ENCODE assay signal across 16 cellular contexts in genomic region chr5:135396459-135397055, GRCh38. TPM values are rescaled to one million over a fixed set of nuclear protein-coding genes. Genes with fewer than 3 reads are reported as not detected.
A peak's percentile ranks its signal among the peaks of the same experiment; 100 is the strongest.
DNase-seq lines count a peak whose midpoint lies in the region; ATAC-seq and TF ChIP-seq lines count a peak whose summit lies in the region.
"Had no signal": no experiment of that assay in that cellular context is flagged by ENCODE, and none has a peak within 500 bp of the region (broad histone marks: within the 10 kb centered on the region; RNA-seq: fewer than 3 reads in every experiment).

No MANE protein-coding gene starts in this region.

- H3K27me3 Mint-ChIP-seq in CD4-positive, alpha-beta T cell, result no peaks in the 10 kb centered on the region
- no peaks in the 10 kb centered on the region for H3K27me3 Mint-ChIP-seq in dendritic cell treated with granulocyte-macrophage colony-stimulating factor and Interleukin-4, amounts not matched to agents 40 ng/mL and 50 ng/mL, for 4 days
- H3K27me3 Mint-ChIP-seq in nephron progenitor cell (ENCODE audit: low read depth, poor library complexity), result peaks cover 20% of the 10 kb centered on the region
- H3K27me3 Mint-ChIP-seq: memory B cell had no signal

- H3K79me2 ChIP-seq in Karpas-422 (ENCODE audit: low read length), result peaks cover 72% of the 10 kb centered on the region

- no peaks in the 10 kb centered on the region for H3K9me3 Mint-ChIP-seq in CD4-positive, alpha-beta T cell
- no peaks in the 10 kb centered on the region for H3K9me3 Mint-ChIP-seq in dendritic cell treated with granulocyte-macrophage colony-stimulating factor and Interleukin-4, amounts not matched to agents 40 ng/mL and 50 ng/mL, for 4 days
- H3K9me3 Mint-ChIP-seq in nephron progenitor cell, result no peaks in the 10 kb centered on the region
- H3K9me3 Mint-ChIP-seq: memory B cell had no signal

- H3K9ac ChIP-seq in Karpas-422 (ENCODE audit: low read length), result peak overlapping the region; percentile 94; the same call in 1 of the 2 replicates

- H3K4me3 ChIP-seq in Karpas-422 (ENCODE audit: low read length) (peak overlapping the region; percentile 92; the same call in 1 of the 2 replicates), brain microvascular endothelial cell (ENCODE audit: low read depth, low read length) (no peak overlapping the region), foreskin fibroblast (ENCODE audit: low read depth in 1 of 2, low read length in 2 of 2) (no peak overlapping the region), HAP-1 (no peak overlapping the region)
- H3K4me3 ChIP-seq: prostate gland had no signal

- intact Hi-C loops in CD4-positive, alpha-beta T cell (cut with DNase I, micrococcal nuclease), result no loop called here
- intact Hi-C loops in dendritic cell treated with granulocyte-macrophage colony-stimulating factor and Interleukin-4, amounts not matched to agents 40 ng/mL and 50 ng/mL, for 4 days (cut with micrococcal nuclease), result loop anchor here (5.0 kb wide), 1 partner anchor 41 kb away; no protein-coding TSS in a partner anchor

- in situ Hi-C loops in brain microvascular endothelial cell (cut with HindIII; ENCODE audit: low pct_ligation_motif_present, low sequenced_read_pairs), result no loop called here
- in situ Hi-C loops in HAP-1 (cut with MboI; ENCODE audit: low sequenced_read_pairs), result no loop called here

- peak overlapping the region; percentile 91 for H3K4me3 Mint-ChIP-seq in CD4-positive, alpha-beta T cell
- H3K4me3 Mint-ChIP-seq in dendritic cell treated with granulocyte-macrophage colony-stimulating factor and Interleukin-4, amounts not matched to agents 40 ng/mL and 50 ng/mL, for 4 days, result peak overlapping the region; percentile 93
- H3K4me3 Mint-ChIP-seq in nephron progenitor cell, result peak overlapping the region; percentile 87
- H3K4me3 Mint-ChIP-seq: memory B cell had no signal

- CTCF ChIA-PET in CD4-positive, alpha-beta T cell (lab: Charles Lee), result no interaction called here

- no peaks in the 10 kb centered on the region for H3K9me3 ChIP-seq in CD4-positive, alpha-beta T cell (ENCODE audit: control insufficient read depth, low read length)
- H3K9me3 ChIP-seq in Karpas-422 (ENCODE audit: low read length) (no peaks in the 10 kb centered on the region), HAP-1 (no peaks in the 10 kb centered on the region)
- H3K9me3 ChIP-seq: prostate gland had no signal

- no peaks in the 10 kb centered on the region for H3K27me3 ChIP-seq in CD4-positive, alpha-beta T cell (ENCODE audit: control insufficient read depth, insufficient read depth, low read length)
- no peaks in the 10 kb centered on the region for H3K27me3 ChIP-seq in Karpas-422 (ENCODE audit: low read length)
- H3K27me3 ChIP-seq in brain microvascular endothelial cell (replicated peaks), result no peaks in the 10 kb centered on the region
- no peaks in the 10 kb centered on the region for H3K27me3 ChIP-seq in HAP-1 (ENCODE audit: low read depth)

- TF ChIP-seq CTCF in CD4-positive, alpha-beta T cell (IDR thresholded peaks at IDR 0.05), result no peak
- TF ChIP-seq CTCF in nephron progenitor cell (IDR thresholded peaks at IDR 0.05) (no peak), brain microvascular endothelial cell (IDR thresholded peaks at IDR 0.05; ENCODE audit: low read depth, low read length, missing control alignments) (no peak), foreskin fibroblast (IDR thresholded peaks at IDR 0.05; ENCODE audit: low read depth, low read length) (no peak)

- no peak overlapping the region for H3K27ac ChIP-seq in CD4-positive, alpha-beta T cell (ENCODE audit: low read depth, low read length)
- H3K27ac ChIP-seq in Karpas-422 (ENCODE audit: low read length), result no peak overlapping the region
- H3K27ac ChIP-seq in brain microvascular endothelial cell, result no peak overlapping the region
- H3K27ac ChIP-seq: prostate gland had no signal

- H4K20me1 ChIP-seq in Karpas-422 (ENCODE audit: insufficient read depth, low read depth, low read length), result peaks cover 62% of the 10 kb centered on the region

- peak overlapping the region; percentile 88 for H3K4me2 ChIP-seq in Karpas-422 (ENCODE audit: low read depth, low read length, poor library complexity, severe bottlenecking)

- no peak overlapping the region for H3K27ac Mint-ChIP-seq in CD4-positive, alpha-beta T cell
- peak overlapping the region; percentile 98 for H3K27ac Mint-ChIP-seq in dendritic cell treated with granulocyte-macrophage colony-stimulating factor and Interleukin-4, amounts not matched to agents 40 ng/mL and 50 ng/mL, for 4 days
- H3K27ac Mint-ChIP-seq in nephron progenitor cell, result no peak overlapping the region
- H3K27ac Mint-ChIP-seq: memory B cell had no signal

- H3K4me1 Mint-ChIP-seq in CD4-positive, alpha-beta T cell (ENCODE audit: low read depth), result peaks cover 78% of the 10 kb centered on the region
- peaks cover 87% of the 10 kb centered on the region for H3K4me1 Mint-ChIP-seq in dendritic cell treated with granulocyte-macrophage colony-stimulating factor and Interleukin-4, amounts not matched to agents 40 ng/mL and 50 ng/mL, for 4 days (ENCODE audit: low read depth)
- H3K4me1 Mint-ChIP-seq in nephron progenitor cell, result peaks cover 81% of the 10 kb centered on the region

- no peak for ATAC-seq in CD4-positive, alpha-beta T cell (ENCODE audit: poor library complexity)
- no peak for ATAC-seq in GM18907 (IDR thresholded peaks at IDR 0.05; ENCODE audit: unreplicated experiment)

- peaks cover 76% of the 10 kb centered on the region for H3K4me1 ChIP-seq in Karpas-422 (ENCODE audit: low read length)
- H3K4me1 ChIP-seq in HAP-1, result peaks cover 15% of the 10 kb centered on the region

- no peak overlapping the region for H2AFZ ChIP-seq in Karpas-422 (ENCODE audit: low read length)

- H3K9me2 ChIP-seq in Karpas-422 (replicated peaks; ENCODE audit: insufficient read depth, low read length), result no peaks in the 10 kb centered on the region

- no peak for DNase-seq in CD4-positive, alpha-beta T cell
- DNase-seq in Karpas-422 (no peak), nephron progenitor cell (no peak), brain microvascular endothelial cell (no peak), foreskin fibroblast (no peak), HAP-1 (ENCODE audit: low spot score in 2 of 2) (no peak)
- DNase-seq: activated CD4-positive, alpha-beta T cell treated with anti-CD3 and anti-CD28 coated beads, Interleukin-2, amount 50 U/mL, for 48 hours had no signal

- H3K36me3 ChIP-seq in Karpas-422 (ENCODE audit: insufficient read depth, low read length) (peaks cover 3% of the 10 kb centered on the region; the same call in 1 of the 2 replicates), brain microvascular endothelial cell (replicated peaks) (no peaks in the 10 kb centered on the region), HAP-1 (replicated peaks) (peaks cover 6% of the 10 kb centered on the region; the same call in 1 of the 2 replicates)
- H3K36me3 ChIP-seq: prostate gland had no signal

- POLR2A ChIA-PET in CD4-positive, alpha-beta T cell (lab: Charles Lee), result no interaction called here

- peaks cover 49% of the 10 kb centered on the region for H3K36me3 Mint-ChIP-seq in CD4-positive, alpha-beta T cell (ENCODE audit: low read depth)
- H3K36me3 Mint-ChIP-seq in dendritic cell treated with granulocyte-macrophage colony-stimulating factor and Interleukin-4, amounts not matched to agents 40 ng/mL and 50 ng/mL, for 4 days (ENCODE audit: low read depth), result peaks cover 64% of the 10 kb centered on the region
- H3K36me3 Mint-ChIP-seq in nephron progenitor cell (ENCODE audit: low read depth), result peaks cover 20% of the 10 kb centered on the region

RNA-seq across cellular contexts. Expression of gene MACROH2A1, which starts 2.5 kb away (rescaled TPM):
- 100 to 1,000 TPM; 114 to 120 TPM for total RNA-seq in CD4-positive, alpha-beta T cell
- 160 and 245 TPM in 2 replicates for total RNA-seq in Karpas-422 (2014; rRNA removed; shearing (Covaris generic); ENCODE audit: low replicate concordance)

RNA-seq across cellular contexts. Expression of gene DCANP1, which starts 50.6 kb away (rescaled TPM):
- under 1 TPM in 1 of 2 experiments, not detected in 1; 0.08 TPM for total RNA-seq in CD4-positive, alpha-beta T cell
- not detected in 2 replicates for total RNA-seq in Karpas-422 (2014; rRNA removed; shearing (Covaris generic); ENCODE audit: low replicate concordance)
- total RNA-seq: dermis microvascular lymphatic vessel endothelial cell; glomerular endothelial cell; HT-29; prostate gland; T-helper 1 cell treated with Interleukin-12 subunit alpha and Interleukin-12 subunit beta and Interleukin-4 antibody, amounts not matched to agents 30 ng/mL and 1 ng/mL, for 36 hours; temporal lobe had no signal

RNA-seq across cellular contexts. Expression of gene TIFAB, which starts 55.6 kb away (rescaled TPM):
- total RNA-seq in CD4-positive, alpha-beta T cell, result under 1 TPM in 1 of 2 experiments, not detected in 1; 0.11 TPM
- total RNA-seq in Karpas-422 (2014; rRNA removed; shearing (Covaris generic); ENCODE audit: low replicate concordance), result not detected in 2 replicates
- total RNA-seq: dermis microvascular lymphatic vessel endothelial cell; glomerular endothelial cell; HT-29; prostate gland; T-helper 1 cell treated with Interleukin-12 subunit alpha and Interleukin-12 subunit beta and Interleukin-4 antibody, amounts not matched to agents 30 ng/mL and 1 ng/mL, for 36 hours had no signal
